1 cellular context compared by ENCODE assay signal in the genomic region with DNA sequence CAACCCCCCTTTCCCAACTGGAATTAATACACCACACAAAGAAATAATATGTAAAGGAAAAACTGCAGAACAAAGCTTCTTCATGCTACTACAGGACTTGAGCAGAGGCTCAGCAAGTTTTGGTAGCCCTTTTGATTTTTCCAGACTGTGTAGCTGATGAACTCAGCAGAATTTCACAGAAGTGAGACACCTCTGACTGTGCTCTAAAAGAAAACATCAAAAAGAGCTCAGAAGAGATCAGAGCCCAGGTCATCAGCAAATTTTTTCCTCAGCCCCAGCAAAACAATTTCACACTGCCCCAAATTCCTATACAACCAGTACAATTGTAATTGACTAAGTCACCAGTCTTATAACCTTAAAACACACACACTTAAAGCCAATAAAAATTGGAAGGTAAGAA.
TF ChIP-seq lines count a peak whose summit lies in the region.

No MANE protein-coding gene starts in this region.

TF ChIP-seq in HepG2, 621 proteins besides CTCF, POLR2A, EP300 and RAD21:
- TF ChIP-seq IKZF1 (IDR thresholded peaks at IDR 0.05) (no peak), CREB1 (IDR thresholded peaks at IDR 0.05) (no peak), CREB1 (CRISPR knock-in tag; IDR thresholded peaks at IDR 0.05) (no peak), ZNF451 (CRISPR knock-in tag; IDR thresholded peaks at IDR 0.05) (no peak), ZNF446 (CRISPR knock-in tag; IDR thresholded peaks at IDR 0.05) (no peak), NR2F6 (IDR thresholded peaks at IDR 0.05) (no peak), NR2F6 (CRISPR knock-in tag; IDR thresholded peaks at IDR 0.05) (no peak), STAG1 (CRISPR knock-in tag; IDR thresholded peaks at IDR 0.05) (no peak), THAP11 (CRISPR knock-in tag; IDR thresholded peaks at IDR 0.05) (no peak), RORA (CRISPR knock-in tag; IDR thresholded peaks at IDR 0.05) (no peak), ZNF138 (CRISPR knock-in tag; IDR thresholded peaks at IDR 0.05; ENCODE audit: low read depth) (no peak), MIXL1 (CRISPR knock-in tag; IDR thresholded peaks at IDR 0.05) (no peak), FOSL1 (CRISPR knock-in tag; IDR thresholded peaks at IDR 0.05; ENCODE audit: borderline replicate concordance) (no peak), MBNL3 (CRISPR knock-in tag; conservative IDR thresholded peaks at IDR 0.05) (no peak)
- TF ChIP-seq, protein P1, sequence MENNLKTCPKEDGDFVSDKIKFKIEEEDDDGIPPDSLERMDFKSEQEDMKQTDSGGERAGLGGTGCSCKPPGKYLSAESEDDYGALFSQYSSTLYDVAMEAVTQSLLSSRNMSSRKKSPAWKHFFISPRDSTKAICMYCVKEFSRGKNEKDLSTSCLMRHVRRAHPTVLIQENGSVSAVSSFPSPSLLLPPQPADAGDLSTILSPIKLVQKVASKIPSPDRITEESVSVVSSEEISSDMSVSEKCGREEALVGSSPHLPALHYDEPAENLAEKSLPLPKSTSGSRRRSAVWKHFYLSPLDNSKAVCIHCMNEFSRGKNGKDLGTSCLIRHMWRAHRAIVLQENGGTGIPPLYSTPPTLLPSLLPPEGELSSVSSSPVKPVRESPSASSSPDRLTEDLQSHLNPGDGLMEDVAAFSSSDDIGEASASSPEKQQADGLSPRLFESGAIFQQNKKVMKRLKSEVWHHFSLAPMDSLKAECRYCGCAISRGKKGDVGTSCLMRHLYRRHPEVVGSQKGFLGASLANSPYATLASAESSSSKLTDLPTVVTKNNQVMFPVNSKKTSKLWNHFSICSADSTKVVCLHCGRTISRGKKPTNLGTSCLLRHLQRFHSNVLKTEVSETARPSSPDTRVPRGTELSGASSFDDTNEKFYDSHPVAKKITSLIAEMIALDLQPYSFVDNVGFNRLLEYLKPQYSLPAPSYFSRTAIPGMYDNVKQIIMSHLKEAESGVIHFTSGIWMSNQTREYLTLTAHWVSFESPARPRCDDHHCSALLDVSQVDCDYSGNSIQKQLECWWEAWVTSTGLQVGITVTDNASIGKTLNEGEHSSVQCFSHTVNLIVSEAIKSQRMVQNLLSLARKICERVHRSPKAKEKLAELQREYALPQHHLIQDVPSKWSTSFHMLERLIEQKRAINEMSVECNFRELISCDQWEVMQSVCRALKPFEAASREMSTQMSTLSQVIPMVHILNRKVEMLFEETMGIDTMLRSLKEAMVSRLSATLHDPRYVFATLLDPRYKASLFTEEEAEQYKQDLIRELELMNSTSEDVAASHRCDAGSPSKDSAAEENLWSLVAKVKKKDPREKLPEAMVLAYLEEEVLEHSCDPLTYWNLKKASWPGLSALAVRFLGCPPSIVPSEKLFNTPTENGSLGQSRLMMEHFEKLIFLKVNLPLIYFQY (CRISPR knock-in tag; IDR thresholded peaks at IDR 0.05; ENCODE audit: borderline replicate concordance) = no peak
- TF ChIP-seq, protein P2, sequence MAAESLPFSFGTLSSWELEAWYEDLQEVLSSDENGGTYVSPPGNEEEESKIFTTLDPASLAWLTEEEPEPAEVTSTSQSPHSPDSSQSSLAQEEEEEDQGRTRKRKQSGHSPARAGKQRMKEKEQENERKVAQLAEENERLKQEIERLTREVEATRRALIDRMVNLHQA (CRISPR knock-in tag; IDR thresholded peaks at IDR 0.05) = no peak
- TF ChIP-seq, protein P3, sequence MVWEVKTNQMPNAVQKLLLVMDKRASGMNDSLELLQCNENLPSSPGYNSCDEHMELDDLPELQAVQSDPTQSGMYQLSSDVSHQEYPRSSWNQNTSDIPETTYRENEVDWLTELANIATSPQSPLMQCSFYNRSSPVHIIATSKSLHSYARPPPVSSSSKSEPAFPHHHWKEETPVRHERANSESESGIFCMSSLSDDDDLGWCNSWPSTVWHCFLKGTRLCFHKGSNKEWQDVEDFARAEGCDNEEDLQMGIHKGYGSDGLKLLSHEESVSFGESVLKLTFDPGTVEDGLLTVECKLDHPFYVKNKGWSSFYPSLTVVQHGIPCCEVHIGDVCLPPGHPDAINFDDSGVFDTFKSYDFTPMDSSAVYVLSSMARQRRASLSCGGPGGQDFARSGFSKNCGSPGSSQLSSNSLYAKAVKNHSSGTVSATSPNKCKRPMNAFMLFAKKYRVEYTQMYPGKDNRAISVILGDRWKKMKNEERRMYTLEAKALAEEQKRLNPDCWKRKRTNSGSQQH (CRISPR knock-in tag; IDR thresholded peaks at IDR 0.05; ENCODE audit: low read depth) = no peak
